In genomic region chr7:38215734-38216670, GRCh38 we compare ENCODE assay signal across 8 cellular contexts. TPM values are rescaled to one million over a fixed set of nuclear protein-coding genes. Genes with fewer than 3 reads are reported as not detected.
A peak's percentile ranks its signal among the peaks of the same experiment; 100 is the strongest.
DNase-seq lines count a peak whose midpoint lies in the region; ATAC-seq and TF ChIP-seq lines count a peak whose summit lies in the region.

No MANE protein-coding gene starts in this region.

- ATAC-seq in GM18870 (IDR thresholded peaks at IDR 0.05; ENCODE audit: unreplicated experiment) = peak; percentile 82
- ATAC-seq in HG03097 (IDR thresholded peaks at IDR 0.05; ENCODE audit: low FRiP score, unreplicated experiment) = peak; percentile 72
- peak; percentile 92 for ATAC-seq in WTC11

- peaks cover 41% of the 10 kb centered on the region for H3K4me1 Mint-ChIP-seq in WTC11

- H3K4me3 ChIP-seq in AG09309 (ENCODE audit: control insufficient read depth, low read depth, low read length) = no peak overlapping the region

- H3K36me3 Mint-ChIP-seq in WTC11 = peaks cover 23% of the 10 kb centered on the region

- POLR2A ChIA-PET in WTC11 (lab: Charles Lee) = interaction anchor here (1.0 to 1.1 kb wide), 2 partner anchors 38 to 115 kb away, joined by 3 to 4 read pairs; partner anchors contain the start of gene STARD3NL

- CTCF ChIA-PET in WTC11 (lab: Charles Lee) = interaction anchor here (0.6 to 2.5 kb wide), 60 partner anchors 9 to 319 kb away, joined by 3 to 105 read pairs (median 5); partner anchors contain the start of genes EPDR1, SFRP4, STARD3NL and TARP

- H3K27me3 Mint-ChIP-seq in WTC11 (ENCODE audit: low read depth) = no peaks in the 10 kb centered on the region; the same call in 1 of the 2 replicates

- peak overlapping the region; percentile 57 for H3K27ac Mint-ChIP-seq in WTC11

- DNase-seq in AG09309 (ENCODE audit: low read depth) (peak; percentile 70), NCI-H2171 (lab: John Stamatoyannopoulos, UW) (peak; percentile 66), WTC11 (ENCODE audit: low spot score) (peak; percentile 81), kidney tubule cell (ENCODE audit: low spot score) (peak; percentile 85)
- DNase-seq in central memory CD4-positive, alpha-beta T cell = peak; percentile 70
- DNase-seq in stimulated activated CD4-positive, alpha-beta T cell treated with anti-CD3 and anti-CD28 coated beads, Interleukin-2, amount 100 ng/mL, for 4 hours (ENCODE audit: low read depth) = peak; percentile 52

- TF ChIP-seq CTCF in AG09309 (IDR thresholded peaks at IDR 0.05; ENCODE audit: control insufficient read depth, insufficient read depth, low read depth, low read length, missing control alignments) (peak; percentile 98), WTC11 (IDR thresholded peaks at IDR 0.05) (peak; percentile 94)

- no peaks in the 10 kb centered on the region for H3K9me3 Mint-ChIP-seq in WTC11

- H3K4me3 Mint-ChIP-seq in WTC11 = no peak overlapping the region

TF ChIP-seq in WTC11, 78 proteins besides CTCF, POLR2A, EP300 and RAD21:
- TF ChIP-seq, protein P1, sequence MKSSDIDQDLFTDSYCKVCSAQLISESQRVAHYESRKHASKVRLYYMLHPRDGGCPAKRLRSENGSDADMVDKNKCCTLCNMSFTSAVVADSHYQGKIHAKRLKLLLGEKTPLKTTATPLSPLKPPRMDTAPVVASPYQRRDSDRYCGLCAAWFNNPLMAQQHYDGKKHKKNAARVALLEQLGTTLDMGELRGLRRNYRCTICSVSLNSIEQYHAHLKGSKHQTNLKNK (CRISPR knock-in tag; IDR thresholded peaks at IDR 0.05) = no peak
- TF ChIP-seq ZNF263 (CRISPR knock-in tag; IDR thresholded peaks at IDR 0.05; ENCODE audit: low read depth) = no peak
- TF ChIP-seq, protein P2, sequence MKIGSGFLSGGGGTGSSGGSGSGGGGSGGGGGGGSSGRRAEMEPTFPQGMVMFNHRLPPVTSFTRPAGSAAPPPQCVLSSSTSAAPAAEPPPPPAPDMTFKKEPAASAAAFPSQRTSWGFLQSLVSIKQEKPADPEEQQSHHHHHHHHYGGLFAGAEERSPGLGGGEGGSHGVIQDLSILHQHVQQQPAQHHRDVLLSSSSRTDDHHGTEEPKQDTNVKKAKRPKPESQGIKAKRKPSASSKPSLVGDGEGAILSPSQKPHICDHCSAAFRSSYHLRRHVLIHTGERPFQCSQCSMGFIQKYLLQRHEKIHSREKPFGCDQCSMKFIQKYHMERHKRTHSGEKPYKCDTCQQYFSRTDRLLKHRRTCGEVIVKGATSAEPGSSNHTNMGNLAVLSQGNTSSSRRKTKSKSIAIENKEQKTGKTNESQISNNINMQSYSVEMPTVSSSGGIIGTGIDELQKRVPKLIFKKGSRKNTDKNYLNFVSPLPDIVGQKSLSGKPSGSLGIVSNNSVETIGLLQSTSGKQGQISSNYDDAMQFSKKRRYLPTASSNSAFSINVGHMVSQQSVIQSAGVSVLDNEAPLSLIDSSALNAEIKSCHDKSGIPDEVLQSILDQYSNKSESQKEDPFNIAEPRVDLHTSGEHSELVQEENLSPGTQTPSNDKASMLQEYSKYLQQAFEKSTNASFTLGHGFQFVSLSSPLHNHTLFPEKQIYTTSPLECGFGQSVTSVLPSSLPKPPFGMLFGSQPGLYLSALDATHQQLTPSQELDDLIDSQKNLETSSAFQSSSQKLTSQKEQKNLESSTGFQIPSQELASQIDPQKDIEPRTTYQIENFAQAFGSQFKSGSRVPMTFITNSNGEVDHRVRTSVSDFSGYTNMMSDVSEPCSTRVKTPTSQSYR (CRISPR knock-in tag; IDR thresholded peaks at IDR 0.05) = no peak
- TF ChIP-seq, protein P3, sequence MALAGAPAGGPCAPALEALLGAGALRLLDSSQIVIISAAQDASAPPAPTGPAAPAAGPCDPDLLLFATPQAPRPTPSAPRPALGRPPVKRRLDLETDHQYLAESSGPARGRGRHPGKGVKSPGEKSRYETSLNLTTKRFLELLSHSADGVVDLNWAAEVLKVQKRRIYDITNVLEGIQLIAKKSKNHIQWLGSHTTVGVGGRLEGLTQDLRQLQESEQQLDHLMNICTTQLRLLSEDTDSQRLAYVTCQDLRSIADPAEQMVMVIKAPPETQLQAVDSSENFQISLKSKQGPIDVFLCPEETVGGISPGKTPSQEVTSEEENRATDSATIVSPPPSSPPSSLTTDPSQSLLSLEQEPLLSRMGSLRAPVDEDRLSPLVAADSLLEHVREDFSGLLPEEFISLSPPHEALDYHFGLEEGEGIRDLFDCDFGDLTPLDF (CRISPR knock-in tag; IDR thresholded peaks at IDR 0.05) = no peak
- no peak for TF ChIP-seq NR2C2 (CRISPR knock-in tag; IDR thresholded peaks at IDR 0.05)
- TF ChIP-seq NFE2L1 (CRISPR knock-in tag; IDR thresholded peaks at IDR 0.05) = no peak
- TF ChIP-seq RORB (CRISPR knock-in tag; IDR thresholded peaks at IDR 0.05) = no peak
- no peak for TF ChIP-seq MXD4 (CRISPR knock-in tag; IDR thresholded peaks at IDR 0.05; ENCODE audit: borderline replicate concordance)
- TF ChIP-seq ZNF512 (CRISPR knock-in tag; IDR thresholded peaks at IDR 0.05; ENCODE audit: borderline replicate concordance) = no peak
- no peak for TF ChIP-seq ZNF396 (CRISPR knock-in tag; IDR thresholded peaks at IDR 0.05; ENCODE audit: borderline replicate concordance)
- no peak for TF ChIP-seq GABPB1 (CRISPR knock-in tag; IDR thresholded peaks at IDR 0.05)
- TF ChIP-seq, protein P4, sequence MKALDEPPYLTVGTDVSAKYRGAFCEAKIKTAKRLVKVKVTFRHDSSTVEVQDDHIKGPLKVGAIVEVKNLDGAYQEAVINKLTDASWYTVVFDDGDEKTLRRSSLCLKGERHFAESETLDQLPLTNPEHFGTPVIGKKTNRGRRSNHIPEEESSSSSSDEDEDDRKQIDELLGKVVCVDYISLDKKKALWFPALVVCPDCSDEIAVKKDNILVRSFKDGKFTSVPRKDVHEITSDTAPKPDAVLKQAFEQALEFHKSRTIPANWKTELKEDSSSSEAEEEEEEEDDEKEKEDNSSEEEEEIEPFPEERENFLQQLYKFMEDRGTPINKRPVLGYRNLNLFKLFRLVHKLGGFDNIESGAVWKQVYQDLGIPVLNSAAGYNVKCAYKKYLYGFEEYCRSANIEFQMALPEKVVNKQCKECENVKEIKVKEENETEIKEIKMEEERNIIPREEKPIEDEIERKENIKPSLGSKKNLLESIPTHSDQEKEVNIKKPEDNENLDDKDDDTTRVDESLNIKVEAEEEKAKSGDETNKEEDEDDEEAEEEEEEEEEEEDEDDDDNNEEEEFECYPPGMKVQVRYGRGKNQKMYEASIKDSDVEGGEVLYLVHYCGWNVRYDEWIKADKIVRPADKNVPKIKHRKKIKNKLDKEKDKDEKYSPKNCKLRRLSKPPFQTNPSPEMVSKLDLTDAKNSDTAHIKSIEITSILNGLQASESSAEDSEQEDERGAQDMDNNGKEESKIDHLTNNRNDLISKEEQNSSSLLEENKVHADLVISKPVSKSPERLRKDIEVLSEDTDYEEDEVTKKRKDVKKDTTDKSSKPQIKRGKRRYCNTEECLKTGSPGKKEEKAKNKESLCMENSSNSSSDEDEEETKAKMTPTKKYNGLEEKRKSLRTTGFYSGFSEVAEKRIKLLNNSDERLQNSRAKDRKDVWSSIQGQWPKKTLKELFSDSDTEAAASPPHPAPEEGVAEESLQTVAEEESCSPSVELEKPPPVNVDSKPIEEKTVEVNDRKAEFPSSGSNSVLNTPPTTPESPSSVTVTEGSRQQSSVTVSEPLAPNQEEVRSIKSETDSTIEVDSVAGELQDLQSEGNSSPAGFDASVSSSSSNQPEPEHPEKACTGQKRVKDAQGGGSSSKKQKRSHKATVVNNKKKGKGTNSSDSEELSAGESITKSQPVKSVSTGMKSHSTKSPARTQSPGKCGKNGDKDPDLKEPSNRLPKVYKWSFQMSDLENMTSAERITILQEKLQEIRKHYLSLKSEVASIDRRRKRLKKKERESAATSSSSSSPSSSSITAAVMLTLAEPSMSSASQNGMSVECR (CRISPR knock-in tag; IDR thresholded peaks at IDR 0.05; ENCODE audit: borderline replicate concordance) = no peak
- TF ChIP-seq EMX1 (CRISPR knock-in tag; IDR thresholded peaks at IDR 0.05) = no peak
- TF ChIP-seq, protein P5, sequence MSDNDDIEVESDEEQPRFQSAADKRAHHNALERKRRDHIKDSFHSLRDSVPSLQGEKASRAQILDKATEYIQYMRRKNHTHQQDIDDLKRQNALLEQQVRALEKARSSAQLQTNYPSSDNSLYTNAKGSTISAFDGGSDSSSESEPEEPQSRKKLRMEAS (CRISPR knock-in tag; IDR thresholded peaks at IDR 0.05) = no peak
- TF ChIP-seq ZNF232 (CRISPR knock-in tag; IDR thresholded peaks at IDR 0.05) = no peak
- TF ChIP-seq, protein P6, sequence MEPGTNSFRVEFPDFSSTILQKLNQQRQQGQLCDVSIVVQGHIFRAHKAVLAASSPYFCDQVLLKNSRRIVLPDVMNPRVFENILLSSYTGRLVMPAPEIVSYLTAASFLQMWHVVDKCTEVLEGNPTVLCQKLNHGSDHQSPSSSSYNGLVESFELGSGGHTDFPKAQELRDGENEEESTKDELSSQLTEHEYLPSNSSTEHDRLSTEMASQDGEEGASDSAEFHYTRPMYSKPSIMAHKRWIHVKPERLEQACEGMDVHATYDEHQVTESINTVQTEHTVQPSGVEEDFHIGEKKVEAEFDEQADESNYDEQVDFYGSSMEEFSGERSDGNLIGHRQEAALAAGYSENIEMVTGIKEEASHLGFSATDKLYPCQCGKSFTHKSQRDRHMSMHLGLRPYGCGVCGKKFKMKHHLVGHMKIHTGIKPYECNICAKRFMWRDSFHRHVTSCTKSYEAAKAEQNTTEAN (CRISPR knock-in tag; IDR thresholded peaks at IDR 0.05) = no peak

RNA-seq across cellular contexts. Expression of gene STARD3NL, which starts 38.0 kb away (rescaled TPM):
- 30.6 to 33.1 TPM (median 32.2 TPM) in 3 replicates for total RNA-seq in WTC11 (2021)
